Comparison of ENCODE assay signal across 1 cellular context in the genomic region with DNA sequence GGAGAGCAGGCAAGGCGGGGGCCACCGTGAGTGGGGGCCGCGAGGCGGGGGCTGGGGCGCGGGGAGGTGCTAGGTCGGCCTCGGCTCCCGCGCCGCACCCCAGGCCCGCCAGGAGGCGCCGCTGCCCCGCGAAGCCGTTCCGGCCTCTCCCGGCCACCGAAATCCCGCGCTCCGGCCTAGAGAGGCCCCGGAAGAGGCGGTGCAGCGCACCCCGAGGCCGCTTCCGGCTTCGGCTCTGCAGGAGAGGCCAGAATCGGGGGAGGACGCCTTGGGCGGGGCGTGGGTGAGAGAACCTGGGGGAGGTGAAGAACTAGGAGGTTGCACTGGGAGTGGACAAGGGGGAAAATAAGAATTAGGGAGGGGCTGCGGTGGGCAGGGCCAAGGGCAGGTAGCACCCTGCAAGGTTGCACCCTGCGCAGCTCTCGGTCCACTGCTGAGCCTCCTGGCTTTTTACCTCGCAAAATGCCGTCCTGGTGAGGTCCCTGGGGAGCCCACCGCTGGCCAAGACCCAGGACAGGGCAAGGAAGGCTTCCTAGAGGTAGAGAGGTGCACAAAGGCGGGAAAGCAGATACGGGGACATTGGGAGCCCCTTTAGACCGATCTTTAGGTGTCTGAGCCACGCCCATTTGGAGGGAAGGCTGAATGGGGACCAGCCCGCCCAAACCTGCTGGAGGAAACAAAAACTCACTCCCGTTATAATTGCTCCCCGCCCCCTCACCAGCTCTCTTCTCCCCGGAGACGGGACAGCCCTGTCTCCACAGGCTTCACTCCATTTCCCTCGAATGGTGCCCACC.
TF ChIP-seq lines count a peak whose summit lies in the region.

No MANE protein-coding gene starts in this region.

TF ChIP-seq in HepG2, 621 proteins besides CTCF, POLR2A, EP300 and RAD21 (continued from another document and continues in another):
- TF ChIP-seq ZNF547 (CRISPR knock-in tag; IDR thresholded peaks at IDR 0.05), result no peak
- no peak for TF ChIP-seq CHCHD3 (CRISPR knock-in tag; IDR thresholded peaks at IDR 0.05)
- peak; percentile 84 for TF ChIP-seq HOXA5 (CRISPR knock-in tag; IDR thresholded peaks at IDR 0.05)
- no peak for TF ChIP-seq AGO1 (IDR thresholded peaks at IDR 0.05; ENCODE audit: low read depth, low read length, poor library complexity, severe bottlenecking)
- TF ChIP-seq ZNF232 (CRISPR knock-in tag; IDR thresholded peaks at IDR 0.05; ENCODE audit: borderline replicate concordance), result 0 out of 2 replicates have a peak, but pooled peaks have one; percentile 25
- TF ChIP-seq ZBTB43 (CRISPR knock-in tag; conservative IDR thresholded peaks at IDR 0.05), result 0 out of 2 replicates have a peak, but pooled peaks have one; percentile 29
- TF ChIP-seq GMEB1 (CRISPR knock-in tag; IDR thresholded peaks at IDR 0.05; ENCODE audit: borderline replicate concordance), result peak; percentile 70; the same call in 1 of the 2 replicates
- TF ChIP-seq TCF7L2 (IDR thresholded peaks at IDR 0.05; ENCODE audit: low read depth, low read length), result no peak
- TF ChIP-seq, protein P1, sequence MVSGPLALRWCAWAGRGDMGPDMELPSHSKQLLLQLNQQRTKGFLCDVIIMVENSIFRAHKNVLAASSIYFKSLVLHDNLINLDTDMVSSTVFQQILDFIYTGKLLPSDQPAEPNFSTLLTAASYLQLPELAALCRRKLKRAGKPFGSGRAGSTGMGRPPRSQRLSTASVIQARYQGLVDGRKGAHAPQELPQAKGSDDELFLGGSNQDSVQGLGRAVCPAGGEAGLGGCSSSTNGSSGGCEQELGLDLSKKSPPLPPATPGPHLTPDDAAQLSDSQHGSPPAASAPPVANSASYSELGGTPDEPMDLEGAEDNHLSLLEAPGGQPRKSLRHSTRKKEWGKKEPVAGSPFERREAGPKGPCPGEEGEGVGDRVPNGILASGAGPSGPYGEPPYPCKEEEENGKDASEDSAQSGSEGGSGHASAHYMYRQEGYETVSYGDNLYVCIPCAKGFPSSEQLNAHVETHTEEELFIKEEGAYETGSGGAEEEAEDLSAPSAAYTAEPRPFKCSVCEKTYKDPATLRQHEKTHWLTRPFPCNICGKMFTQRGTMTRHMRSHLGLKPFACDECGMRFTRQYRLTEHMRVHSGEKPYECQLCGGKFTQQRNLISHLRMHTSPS (CRISPR knock-in tag; IDR thresholded peaks at IDR 0.05; ENCODE audit: low read depth), result peak; percentile 33; the same call in 1 of the 2 replicates
- TF ChIP-seq, protein P2, sequence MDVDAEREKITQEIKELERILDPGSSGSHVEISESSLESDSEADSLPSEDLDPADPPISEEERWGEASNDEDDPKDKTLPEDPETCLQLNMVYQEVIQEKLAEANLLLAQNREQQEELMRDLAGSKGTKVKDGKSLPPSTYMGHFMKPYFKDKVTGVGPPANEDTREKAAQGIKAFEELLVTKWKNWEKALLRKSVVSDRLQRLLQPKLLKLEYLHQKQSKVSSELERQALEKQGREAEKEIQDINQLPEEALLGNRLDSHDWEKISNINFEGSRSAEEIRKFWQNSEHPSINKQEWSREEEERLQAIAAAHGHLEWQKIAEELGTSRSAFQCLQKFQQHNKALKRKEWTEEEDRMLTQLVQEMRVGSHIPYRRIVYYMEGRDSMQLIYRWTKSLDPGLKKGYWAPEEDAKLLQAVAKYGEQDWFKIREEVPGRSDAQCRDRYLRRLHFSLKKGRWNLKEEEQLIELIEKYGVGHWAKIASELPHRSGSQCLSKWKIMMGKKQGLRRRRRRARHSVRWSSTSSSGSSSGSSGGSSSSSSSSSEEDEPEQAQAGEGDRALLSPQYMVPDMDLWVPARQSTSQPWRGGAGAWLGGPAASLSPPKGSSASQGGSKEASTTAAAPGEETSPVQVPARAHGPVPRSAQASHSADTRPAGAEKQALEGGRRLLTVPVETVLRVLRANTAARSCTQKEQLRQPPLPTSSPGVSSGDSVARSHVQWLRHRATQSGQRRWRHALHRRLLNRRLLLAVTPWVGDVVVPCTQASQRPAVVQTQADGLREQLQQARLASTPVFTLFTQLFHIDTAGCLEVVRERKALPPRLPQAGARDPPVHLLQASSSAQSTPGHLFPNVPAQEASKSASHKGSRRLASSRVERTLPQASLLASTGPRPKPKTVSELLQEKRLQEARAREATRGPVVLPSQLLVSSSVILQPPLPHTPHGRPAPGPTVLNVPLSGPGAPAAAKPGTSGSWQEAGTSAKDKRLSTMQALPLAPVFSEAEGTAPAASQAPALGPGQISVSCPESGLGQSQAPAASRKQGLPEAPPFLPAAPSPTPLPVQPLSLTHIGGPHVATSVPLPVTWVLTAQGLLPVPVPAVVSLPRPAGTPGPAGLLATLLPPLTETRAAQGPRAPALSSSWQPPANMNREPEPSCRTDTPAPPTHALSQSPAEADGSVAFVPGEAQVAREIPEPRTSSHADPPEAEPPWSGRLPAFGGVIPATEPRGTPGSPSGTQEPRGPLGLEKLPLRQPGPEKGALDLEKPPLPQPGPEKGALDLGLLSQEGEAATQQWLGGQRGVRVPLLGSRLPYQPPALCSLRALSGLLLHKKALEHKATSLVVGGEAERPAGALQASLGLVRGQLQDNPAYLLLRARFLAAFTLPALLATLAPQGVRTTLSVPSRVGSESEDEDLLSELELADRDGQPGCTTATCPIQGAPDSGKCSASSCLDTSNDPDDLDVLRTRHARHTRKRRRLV (CRISPR knock-in tag; IDR thresholded peaks at IDR 0.05), result no peak
- peak; percentile 69; the same call in 1 of the 2 replicates for TF ChIP-seq IRF9 (CRISPR knock-in tag; IDR thresholded peaks at IDR 0.05; ENCODE audit: borderline replicate concordance)
- peak; percentile 78 for TF ChIP-seq ZFY (CRISPR knock-in tag; IDR thresholded peaks at IDR 0.05)
- TF ChIP-seq, protein P3, sequence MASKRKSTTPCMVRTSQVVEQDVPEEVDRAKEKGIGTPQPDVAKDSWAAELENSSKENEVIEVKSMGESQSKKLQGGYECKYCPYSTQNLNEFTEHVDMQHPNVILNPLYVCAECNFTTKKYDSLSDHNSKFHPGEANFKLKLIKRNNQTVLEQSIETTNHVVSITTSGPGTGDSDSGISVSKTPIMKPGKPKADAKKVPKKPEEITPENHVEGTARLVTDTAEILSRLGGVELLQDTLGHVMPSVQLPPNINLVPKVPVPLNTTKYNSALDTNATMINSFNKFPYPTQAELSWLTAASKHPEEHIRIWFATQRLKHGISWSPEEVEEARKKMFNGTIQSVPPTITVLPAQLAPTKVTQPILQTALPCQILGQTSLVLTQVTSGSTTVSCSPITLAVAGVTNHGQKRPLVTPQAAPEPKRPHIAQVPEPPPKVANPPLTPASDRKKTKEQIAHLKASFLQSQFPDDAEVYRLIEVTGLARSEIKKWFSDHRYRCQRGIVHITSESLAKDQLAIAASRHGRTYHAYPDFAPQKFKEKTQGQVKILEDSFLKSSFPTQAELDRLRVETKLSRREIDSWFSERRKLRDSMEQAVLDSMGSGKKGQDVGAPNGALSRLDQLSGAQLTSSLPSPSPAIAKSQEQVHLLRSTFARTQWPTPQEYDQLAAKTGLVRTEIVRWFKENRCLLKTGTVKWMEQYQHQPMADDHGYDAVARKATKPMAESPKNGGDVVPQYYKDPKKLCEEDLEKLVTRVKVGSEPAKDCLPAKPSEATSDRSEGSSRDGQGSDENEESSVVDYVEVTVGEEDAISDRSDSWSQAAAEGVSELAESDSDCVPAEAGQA (IDR thresholded peaks at IDR 0.05; ENCODE audit: low read depth), result peak; percentile 58; the same call in 1 of the 2 replicates
- TF ChIP-seq, protein P3 (CRISPR knock-in tag; IDR thresholded peaks at IDR 0.05; ENCODE audit: borderline replicate concordance), result no peak
- peak; percentile 57; the same call in 1 of the 2 replicates for TF ChIP-seq SMAD1 (CRISPR knock-in tag; IDR thresholded peaks at IDR 0.05; ENCODE audit: borderline replicate concordance, low read depth)
- TF ChIP-seq PHF20 (CRISPR knock-in tag; IDR thresholded peaks at IDR 0.05), result peak; percentile 94
- TF ChIP-seq ZNF441 (CRISPR knock-in tag; IDR thresholded peaks at IDR 0.05; ENCODE audit: borderline replicate concordance), result 0 out of 2 replicates have a peak, but pooled peaks have one; percentile 29
- TF ChIP-seq, protein P4, sequence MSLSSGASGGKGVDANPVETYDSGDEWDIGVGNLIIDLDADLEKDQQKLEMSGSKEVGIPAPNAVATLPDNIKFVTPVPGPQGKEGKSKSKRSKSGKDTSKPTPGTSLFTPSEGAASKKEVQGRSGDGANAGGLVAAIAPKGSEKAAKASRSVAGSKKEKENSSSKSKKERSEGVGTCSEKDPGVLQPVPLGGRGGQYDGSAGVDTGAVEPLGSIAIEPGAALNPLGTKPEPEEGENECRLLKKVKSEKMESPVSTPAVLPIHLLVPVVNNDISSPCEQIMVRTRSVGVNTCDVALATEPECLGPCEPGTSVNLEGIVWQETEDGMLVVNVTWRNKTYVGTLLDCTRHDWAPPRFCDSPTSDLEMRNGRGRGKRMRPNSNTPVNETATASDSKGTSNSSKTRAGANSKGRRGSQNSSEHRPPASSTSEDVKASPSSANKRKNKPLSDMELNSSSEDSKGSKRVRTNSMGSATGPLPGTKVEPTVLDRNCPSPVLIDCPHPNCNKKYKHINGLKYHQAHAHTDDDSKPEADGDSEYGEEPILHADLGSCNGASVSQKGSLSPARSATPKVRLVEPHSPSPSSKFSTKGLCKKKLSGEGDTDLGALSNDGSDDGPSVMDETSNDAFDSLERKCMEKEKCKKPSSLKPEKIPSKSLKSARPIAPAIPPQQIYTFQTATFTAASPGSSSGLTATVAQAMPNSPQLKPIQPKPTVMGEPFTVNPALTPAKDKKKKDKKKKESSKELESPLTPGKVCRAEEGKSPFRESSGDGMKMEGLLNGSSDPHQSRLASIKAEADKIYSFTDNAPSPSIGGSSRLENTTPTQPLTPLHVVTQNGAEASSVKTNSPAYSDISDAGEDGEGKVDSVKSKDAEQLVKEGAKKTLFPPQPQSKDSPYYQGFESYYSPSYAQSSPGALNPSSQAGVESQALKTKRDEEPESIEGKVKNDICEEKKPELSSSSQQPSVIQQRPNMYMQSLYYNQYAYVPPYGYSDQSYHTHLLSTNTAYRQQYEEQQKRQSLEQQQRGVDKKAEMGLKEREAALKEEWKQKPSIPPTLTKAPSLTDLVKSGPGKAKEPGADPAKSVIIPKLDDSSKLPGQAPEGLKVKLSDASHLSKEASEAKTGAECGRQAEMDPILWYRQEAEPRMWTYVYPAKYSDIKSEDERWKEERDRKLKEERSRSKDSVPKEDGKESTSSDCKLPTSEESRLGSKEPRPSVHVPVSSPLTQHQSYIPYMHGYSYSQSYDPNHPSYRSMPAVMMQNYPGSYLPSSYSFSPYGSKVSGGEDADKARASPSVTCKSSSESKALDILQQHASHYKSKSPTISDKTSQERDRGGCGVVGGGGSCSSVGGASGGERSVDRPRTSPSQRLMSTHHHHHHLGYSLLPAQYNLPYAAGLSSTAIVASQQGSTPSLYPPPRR (CRISPR knock-in tag; IDR thresholded peaks at IDR 0.05; ENCODE audit: borderline replicate concordance), result no peak; the same call in 1 of the 2 replicates
- TF ChIP-seq SNAPC2 (CRISPR knock-in tag; IDR thresholded peaks at IDR 0.05), result no peak
- TF ChIP-seq RBM22 (optimal IDR thresholded peaks at IDR 0.05; ENCODE audit: low read length), result no peak
- peak; percentile 73; the same call in 1 of the 2 replicates for TF ChIP-seq FOXK1 (CRISPR knock-in tag; IDR thresholded peaks at IDR 0.05; ENCODE audit: borderline replicate concordance, low read depth)
- no peak for TF ChIP-seq SNAPC5 (CRISPR knock-in tag; IDR thresholded peaks at IDR 0.05; ENCODE audit: borderline replicate concordance)
- TF ChIP-seq SIN3A (IDR thresholded peaks at IDR 0.05; ENCODE audit: borderline replicate concordance, low read depth, low read length), result peak; percentile 68; the same call in 1 of the 2 replicates
- TF ChIP-seq GABPB1 (CRISPR knock-in tag; IDR thresholded peaks at IDR 0.05), result peak; percentile 96
- TF ChIP-seq PHF21A (CRISPR knock-in tag; IDR thresholded peaks at IDR 0.05), result peak; percentile 74
- TF ChIP-seq DPF2 (CRISPR knock-in tag; IDR thresholded peaks at IDR 0.05; ENCODE audit: borderline replicate concordance, low read depth), result no peak
- peak; percentile 17; the same call in 1 of the 2 replicates for TF ChIP-seq CENPT (CRISPR knock-in tag; IDR thresholded peaks at IDR 0.05; ENCODE audit: low read depth)
